In genomic region chr15:77497942-77498361, GRCh38 we compare ENCODE assay signal across 14 cellular contexts.
DNase-seq lines count a peak whose midpoint lies in the region; ATAC-seq, FAIRE-seq and TF ChIP-seq lines count a peak whose summit lies in the region.
"Had no signal": no experiment of that assay in that cellular context is flagged by ENCODE, and none has a peak within 500 bp of the region (broad histone marks: within the 10 kb centered on the region; RNA-seq: fewer than 3 reads in every experiment).

No MANE protein-coding gene starts in this region.

- no peaks in the 10 kb centered on the region for H3K9me3 Mint-ChIP-seq in astrocyte (ENCODE audit: unreplicated experiment)
- H3K9me3 Mint-ChIP-seq: T-cell had no signal

- no peaks in the 10 kb centered on the region for H3K9me3 ChIP-seq in astrocyte (ENCODE audit: insufficient read depth, low read depth, low read length)

- H3K27me3 ChIP-seq in astrocyte (ENCODE audit: insufficient read depth, low read length) = no peaks in the 10 kb centered on the region

- no peak overlapping the region for H2AFZ ChIP-seq in astrocyte (ENCODE audit: low read depth, low read length)

- H4K20me1 ChIP-seq in astrocyte (ENCODE audit: insufficient read depth, low read length) = no peaks in the 10 kb centered on the region

- H3K36me3 Mint-ChIP-seq in astrocyte (ENCODE audit: low read depth, unreplicated experiment) = peaks cover 4% of the 10 kb centered on the region

- H3K4me1 Mint-ChIP-seq in astrocyte (ENCODE audit: low read depth, unreplicated experiment) = peaks cover 62% of the 10 kb centered on the region

- no peaks in the 10 kb centered on the region for H3K79me2 ChIP-seq in astrocyte (ENCODE audit: insufficient read depth, low read length)

- H3K4me2 ChIP-seq in astrocyte (ENCODE audit: low read length) = peak overlapping the region; percentile 82

- no peak overlapping the region for H3K27ac Mint-ChIP-seq in astrocyte (ENCODE audit: unreplicated experiment)
- H3K27ac Mint-ChIP-seq: T-cell had no signal

- ATAC-seq in HG02798 (IDR thresholded peaks at IDR 0.05; ENCODE audit: poor library complexity, unreplicated experiment) = no peak
- ATAC-seq: T-cell had no signal

- H3K4me1 ChIP-seq in astrocyte (ENCODE audit: insufficient read depth, low read length) = peaks cover 49% of the 10 kb centered on the region

- no peaks in the 10 kb centered on the region for H3K36me3 ChIP-seq in astrocyte (ENCODE audit: insufficient read depth, low read length)

- H3K27ac ChIP-seq in astrocyte (ENCODE audit: low read depth, low read length) = no peak overlapping the region

- no peak overlapping the region for H3K4me3 Mint-ChIP-seq in astrocyte (ENCODE audit: unreplicated experiment)
- H3K4me3 Mint-ChIP-seq: T-cell had no signal

- DNase-seq in ELF-1 (ENCODE audit: low read depth, low spot score) (peak; percentile 23), astrocyte (ENCODE audit: low read depth) (peak; percentile 41), hippocampal formation (lab: John Stamatoyannopoulos, UW) (peak; percentile 58 to 76), putamen (ENCODE audit: low spot score) (peak; percentile 81), GM13977 (ENCODE audit: low spot score) (no peak), Kasumi-1 (lab: John Stamatoyannopoulos, UW) (no peak)
- DNase-seq in activated naive CD4-positive, alpha-beta T cell (lab: John Stamatoyannopoulos, UW) = no peak
- DNase-seq: activated CD8-positive, alpha-beta memory T cell treated with anti-CD3 and anti-CD28 coated beads, Interleukin-2, amount 50 U/mL, for 4 hours; effector CD4-positive, alpha-beta T cell; NCI-H187 treated with DMSO at 0.1 percent for 48 hours; T-cell had no signal

- TF ChIP-seq CTCF in astrocyte (IDR thresholded peaks at IDR 0.05; ENCODE audit: insufficient read depth, low read depth, low read length) (no peak), GM13977 (IDR thresholded peaks at IDR 0.05; ENCODE audit: extremely low read depth, insufficient read depth, missing control alignments) (no peak)

- peaks cover 2% of the 10 kb centered on the region for H3K27me3 Mint-ChIP-seq in astrocyte (ENCODE audit: low read depth, unreplicated experiment)
- H3K27me3 Mint-ChIP-seq: T-cell had no signal

- in situ Hi-C loops in GM13977 (cut with MboI; ENCODE audit: low pct_unique_long_range_greater_than_20kb, low sequenced_read_pairs, unreplicated experiment) = loop anchor here (5.0 kb wide), 1 partner anchor 311 kb away; no protein-coding TSS in a partner anchor

- no peak overlapping the region for H3K4me3 ChIP-seq in astrocyte (ENCODE audit: insufficient read depth, low read depth, low read length)
- H3K4me3 ChIP-seq: GM12878 had no signal

- H3K9ac ChIP-seq in astrocyte (ENCODE audit: low read length) = no peak overlapping the region

- no peak for FAIRE-seq in astrocyte (lab: Jason Lieb, UNC)
- FAIRE-seq: GM12878, keratinocyte had no signal

Comparison
In these comparisons a context has a peak if more than half of its experiments do, and no peak if none do; other contexts are left out.
1. DNase-seq: peak in ELF-1 (single experiment), astrocyte (single experiment), hippocampal formation (2 of 2) and putamen (single experiment); none in GM13977 (single experiment), activated naive CD4-positive, alpha-beta T cell (0 of 4) and Kasumi-1 (0 of 2).